Comparison of ENCODE assay signal across 21 cellular contexts in genomic region chr7:103077318-103077717, GRCh38. TPM values are rescaled to one million over a fixed set of nuclear protein-coding genes. Genes with fewer than 3 reads are reported as not detected.
"Had no signal": no experiment of that assay in that cellular context is flagged by ENCODE, and none has a peak within 500 bp of the region (broad histone marks: within the 10 kb centered on the region; RNA-seq: fewer than 3 reads in every experiment).

No MANE protein-coding gene starts in this region.

- H3K4me3 Mint-ChIP-seq: activated CD8-positive, alpha-beta memory T cell treated with anti-CD3 and anti-CD28 coated beads, Interleukin-2, amount 10 ng/mL, durations not matched to agents 7 days and 5 days; effector memory CD8-positive, alpha-beta T cell had no signal

- H3K4me3 ChIP-seq: adrenal gland, esophagus squamous epithelium, heart right ventricle, ovary, psoas muscle, skin epidermis, upper lobe of left lung had no signal

- H3K36me3 ChIP-seq: adrenal gland, esophagus squamous epithelium, ovary, stomach, upper lobe of left lung, WERI-Rb-1 had no signal

- H3K27me3 ChIP-seq: adrenal gland, esophagus squamous epithelium, heart right ventricle, ovary, stomach, upper lobe of left lung had no signal

- DNase-seq: activated CD4-positive, alpha-beta T cell treated with anti-CD3 and anti-CD28 coated beads for 1 hour; activated CD8-positive, alpha-beta memory T cell treated with anti-CD3 and anti-CD28 coated beads, Interleukin-2, amount 10 ng/mL, durations not matched to agents 7 days and 5 days; activated effector memory CD4-positive, alpha-beta T cell treated with anti-CD3 and anti-CD28 coated beads, Interleukin-2, amount 50 U/mL, for 16 hours; dermis blood vessel endothelial cell; effector memory CD8-positive, alpha-beta T cell; esophagus squamous epithelium; heart right ventricle; left ventricle myocardium superior; ovary; right cardiac atrium; stimulated activated CD4-positive, alpha-beta T cell treated with anti-CD3 and anti-CD28 coated beads, Interleukin-15, amount 100 ng/mL, for 24 hours; stimulated activated CD4-positive, alpha-beta T cell treated with anti-CD3 and anti-CD28 coated beads, Interleukin-2, amount 100 ng/mL, for 48 hours; stomach; SW 1271; WERI-Rb-1 had no signal

- H3K9me3 Mint-ChIP-seq: activated naive CD4-positive, alpha-beta T cell treated with anti-CD3 and anti-CD28 coated beads, Interleukin-2, amount 50 U/mL, for 72 hours; effector memory CD8-positive, alpha-beta T cell had no signal

- H3K27ac Mint-ChIP-seq: activated CD8-positive, alpha-beta memory T cell treated with anti-CD3 and anti-CD28 coated beads, Interleukin-2, amount 10 ng/mL, durations not matched to agents 7 days and 5 days had no signal

- H3K27ac ChIP-seq: adrenal gland, esophagus squamous epithelium, heart right ventricle, ovary, psoas muscle, skin epidermis, stomach, upper lobe of left lung, WERI-Rb-1 had no signal

- H3K9me3 ChIP-seq: adrenal gland, esophagus squamous epithelium, heart right ventricle, ovary, psoas muscle, stomach, upper lobe of left lung had no signal

- H3K27me3 Mint-ChIP-seq: activated CD8-positive, alpha-beta memory T cell treated with anti-CD3 and anti-CD28 coated beads, Interleukin-2, amount 10 ng/mL, durations not matched to agents 7 days and 5 days; effector memory CD8-positive, alpha-beta T cell had no signal

- ATAC-seq: activated CD8-positive, alpha-beta memory T cell treated with anti-CD3 and anti-CD28 coated beads, Interleukin-2, amount 10 ng/mL, durations not matched to agents 7 days and 5 days; activated naive CD4-positive, alpha-beta T cell treated with anti-CD3 and anti-CD28 coated beads, Interleukin-2, amount 50 U/mL, for 72 hours; effector memory CD8-positive, alpha-beta T cell; heart right ventricle; left ventricle myocardium superior; psoas muscle; right cardiac atrium had no signal

RNA-seq across cellular contexts. Expression of gene FBXL13, which starts 2.7 kb away (rescaled TPM):
- total RNA-seq: T-helper 2 cell treated with Interferon-gamma antibody and Interleukin-4, amounts not matched to agents 100 ng/mL and 5 ng/mL, for 36 hours had no signal
